Comparison of ENCODE assay signal across 12 cellular contexts in genomic region chr7:74033372-74034311, GRCh38. TPM values are rescaled to one million over a fixed set of nuclear protein-coding genes. Genes with fewer than 3 reads are reported as not detected.
DNase-seq lines count a peak whose midpoint lies in the region; ATAC-seq and TF ChIP-seq lines count a peak whose summit lies in the region.
"Had no signal": no experiment of that assay in that cellular context is flagged by ENCODE, and none has a peak within 500 bp of the region (broad histone marks: within the 10 kb centered on the region; RNA-seq: fewer than 3 reads in every experiment).

No MANE protein-coding gene starts in this region.

- peak; percentile 97 for DNase-seq in SK-N-SH
- peak; percentile 56 for DNase-seq in fibroblast of pulmonary artery (ENCODE audit: low read depth)
- peak; percentile 89 to 97 for DNase-seq in tibial artery
- no peak for DNase-seq in kidney tubule cell (ENCODE audit: low spot score)
- no peak for DNase-seq in WERI-Rb-1
- no peak for DNase-seq in naive thymus-derived CD4-positive, alpha-beta T cell
- DNase-seq: activated gamma-delta T cell treated with Interleukin-2 at 50 U/mL for 16 hours; NCI-H1436 treated with DMSO at 0.1 percent for 48 hours; stimulated activated naive CD8-positive, alpha-beta T cell treated with anti-CD3 and anti-CD28 coated beads, Interleukin-15, amount 100 ng/mL, for 72 hours had no signal

- no peaks in the 10 kb centered on the region for H3K9me3 Mint-ChIP-seq in naive thymus-derived CD4-positive, alpha-beta T cell
- H3K9me3 Mint-ChIP-seq: stimulated activated naive CD8-positive, alpha-beta T cell treated with anti-CD3 and anti-CD28 coated beads, Interleukin-15, amount 100 ng/mL, for 72 hours; T-helper 2 cell treated with Interferon-gamma antibody and Interleukin-4, amounts not matched to agents 5 μg/mL and 100 μg/mL, for 36 hours had no signal

- H3K9me3 ChIP-seq in SK-N-SH: no peaks in the 10 kb centered on the region
- no peaks in the 10 kb centered on the region for H3K9me3 ChIP-seq in muscle layer of duodenum (ENCODE audit: control insufficient read depth in 1 of 2, low read length in 2 of 2)
- H3K9me3 ChIP-seq in tibial artery: no peaks in the 10 kb centered on the region
- H3K9me3 ChIP-seq in WERI-Rb-1 (ENCODE audit: severe bottlenecking): no peaks in the 10 kb centered on the region
- H3K9me3 ChIP-seq in naive thymus-derived CD4-positive, alpha-beta T cell (ENCODE audit: control insufficient read depth in 2 of 3, low read length in 3 of 3): no peaks in the 10 kb centered on the region

- no peaks in the 10 kb centered on the region for H3K36me3 ChIP-seq in SK-N-SH (replicated peaks in 1 of 2; ENCODE audit: control insufficient read depth in 1 of 2, insufficient read depth in 2 of 2, low read length in 1 of 2)
- H3K36me3 ChIP-seq in muscle layer of duodenum (ENCODE audit: control insufficient read depth in 1 of 2, insufficient read depth in 2 of 2, low read length in 2 of 2): peaks cover 0 to 23% of the 10 kb centered on the region in 2 donors
- peaks cover 42 to 48% (median 44%) of the 10 kb centered on the region in 3 donors for H3K36me3 ChIP-seq in tibial artery
- H3K36me3 ChIP-seq in WERI-Rb-1: no peaks in the 10 kb centered on the region
- H3K36me3 ChIP-seq in naive thymus-derived CD4-positive, alpha-beta T cell (ENCODE audit: control insufficient read depth in 2 of 3, insufficient read depth in 3 of 3, low read length in 3 of 3): no peaks in the 10 kb centered on the region

- TF ChIP-seq EP300 in SK-N-SH (IDR thresholded peaks at IDR 0.05; ENCODE audit: borderline replicate concordance in 1 of 2, low read depth in 1 of 2, low read length in 1 of 2): peak in 1 of 2 experiments; percentile 88; a peak in 2 of 4 replicates

- TF ChIP-seq CTCF in SK-N-SH (IDR thresholded peaks at IDR 0.05) (no peak), fibroblast of pulmonary artery (IDR thresholded peaks at IDR 0.05; ENCODE audit: low read length, missing control alignments) (no peak), tibial artery (IDR thresholded peaks at IDR 0.05) (no peak), WERI-Rb-1 (IDR thresholded peaks at IDR 0.05; ENCODE audit: low read depth, low read length) (no peak)

- POLR2A ChIA-PET in SK-N-SH (lab: Yijun Ruan, JAX): interaction anchor here (0.7 to 2.5 kb wide), 6 partner anchors 8 to 299 kb away, joined by 3 to 24 read pairs (median 4); partner anchors contain the start of gene METTL27
- POLR2A ChIA-PET in naive thymus-derived CD4-positive, alpha-beta T cell (lab: Charles Lee): no interaction called here

- no peak overlapping the region for H3K27ac Mint-ChIP-seq in naive thymus-derived CD4-positive, alpha-beta T cell
- H3K27ac Mint-ChIP-seq: T-helper 2 cell treated with Interferon-gamma antibody and Interleukin-4, amounts not matched to agents 5 μg/mL and 100 μg/mL, for 36 hours had no signal

- 76% methylated on average over 21 of the region's 37 CpGs for WGBS in SK-N-SH (ENCODE audit: low lambda C conversion rate)

- H3K27me3 Mint-ChIP-seq in naive thymus-derived CD4-positive, alpha-beta T cell: peaks cover 11 to 31% (median 27%) of the 10 kb centered on the region in 5 donors

- H4K20me1 ChIP-seq in SK-N-SH (ENCODE audit: insufficient read depth): no peaks in the 10 kb centered on the region

- H3K4me3 Mint-ChIP-seq in naive thymus-derived CD4-positive, alpha-beta T cell: no peak overlapping the region
- H3K4me3 Mint-ChIP-seq: stimulated activated naive CD8-positive, alpha-beta T cell treated with anti-CD3 and anti-CD28 coated beads, Interleukin-15, amount 100 ng/mL, for 72 hours; T-helper 2 cell treated with Interferon-gamma antibody and Interleukin-4, amounts not matched to agents 5 μg/mL and 100 μg/mL, for 36 hours had no signal

- H3K4me3 ChIP-seq in SK-N-SH (ENCODE audit: low read depth in 2 of 2, low read length in 1 of 2): no peak overlapping the region; a peak in 1 of 4 replicates
- no peak overlapping the region for H3K4me3 ChIP-seq in fibroblast of pulmonary artery (replicated peaks; ENCODE audit: low read depth, low read length)
- H3K4me3 ChIP-seq in muscle layer of duodenum (ENCODE audit: low read depth in 1 of 2, low read length in 2 of 2): peak overlapping the region in 1 of 2 donors; percentile 17
- H3K4me3 ChIP-seq in tibial artery: peak overlapping the region; percentile 80 to 93
- no peak overlapping the region for H3K4me3 ChIP-seq in WERI-Rb-1 (ENCODE audit: low read depth, low read length)
- no peak overlapping the region for H3K4me3 ChIP-seq in naive thymus-derived CD4-positive, alpha-beta T cell (ENCODE audit: low read length)

- H3K4me1 Mint-ChIP-seq in naive thymus-derived CD4-positive, alpha-beta T cell: peaks cover 6 to 12% (median 6%) of the 10 kb centered on the region in 7 donors

- intact Hi-C loops in tibial artery (cut with DNase I; ENCODE audit: low total_unique reads): loop anchor here (10.0 kb wide), 1 partner anchor 289 kb away; no protein-coding TSS in a partner anchor
- intact Hi-C loops in naive thymus-derived CD4-positive, alpha-beta T cell (cut with micrococcal nuclease): no loop called here

- no peaks in the 10 kb centered on the region for H3K9me2 ChIP-seq in SK-N-SH

- H3K27ac ChIP-seq in SK-N-SH (ENCODE audit: low read depth in 2 of 2, low read length in 1 of 2) (peak overlapping the region in 1 of 2 experiments; percentile 93; a peak in 2 of 4 replicates), muscle layer of duodenum (ENCODE audit: low read length) (peak overlapping the region; percentile 2), tibial artery (peak overlapping the region; percentile 98), WERI-Rb-1 (no peak overlapping the region; the same call in 1 of the 2 replicates)
- no peak overlapping the region for H3K27ac ChIP-seq in naive thymus-derived CD4-positive, alpha-beta T cell (ENCODE audit: low read depth, low read length)

- TF ChIP-seq RAD21 in SK-N-SH (IDR thresholded peaks at IDR 0.05; ENCODE audit: low read length): no peak

- H3K4me1 ChIP-seq in SK-N-SH (ENCODE audit: control insufficient read depth in 1 of 2, insufficient read depth in 2 of 2, low read depth in 1 of 2, low read length in 1 of 2) (peaks cover 13 to 63% of the 10 kb centered on the region in 2 experiments; a peak in 3 of 4 replicates), muscle layer of duodenum (ENCODE audit: control insufficient read depth in 1 of 2, insufficient read depth in 2 of 2, low read length in 2 of 2) (peaks cover 4 to 43% of the 10 kb centered on the region in 2 donors), tibial artery (peaks cover 0 to 83% (median 74%) of the 10 kb centered on the region in 4 donors)
- H3K4me1 ChIP-seq in naive thymus-derived CD4-positive, alpha-beta T cell (ENCODE audit: control insufficient read depth in 2 of 2, insufficient read depth in 2 of 2, low read length in 2 of 2): no peaks in the 10 kb centered on the region

- peaks cover 0 to 3% (median 0%) of the 10 kb centered on the region in 5 donors for H3K36me3 Mint-ChIP-seq in naive thymus-derived CD4-positive, alpha-beta T cell

- no peak overlapping the region for H3K9ac ChIP-seq in SK-N-SH

- H3K79me2 ChIP-seq in SK-N-SH (ENCODE audit: insufficient read depth): 0 out of 2 replicates have a peak, but pooled peaks cover 3% of the 10 kb centered on the region

- no peak overlapping the region for H2AFZ ChIP-seq in SK-N-SH (ENCODE audit: low read depth)

- peaks cover 17% of the 10 kb centered on the region for H3F3A ChIP-seq in SK-N-SH (replicated peaks; ENCODE audit: insufficient read depth)

- ATAC-seq in HG03521 (IDR thresholded peaks at IDR 0.05; ENCODE audit: unreplicated experiment): no peak
- no peak for ATAC-seq in naive thymus-derived CD4-positive, alpha-beta T cell
- ATAC-seq: stimulated activated naive CD8-positive, alpha-beta T cell treated with anti-CD3 and anti-CD28 coated beads, Interleukin-15, amount 100 ng/mL, for 72 hours had no signal

- no peak overlapping the region for H3K4me2 ChIP-seq in SK-N-SH

- H3K27me3 ChIP-seq in SK-N-SH (ENCODE audit: insufficient read depth) (no peaks in the 10 kb centered on the region), muscle layer of duodenum (ENCODE audit: low read depth, low read length) (no peaks in the 10 kb centered on the region), tibial artery (no peaks in the 10 kb centered on the region), WERI-Rb-1 (ENCODE audit: insufficient read depth, low read depth, severe bottlenecking) (no peaks in the 10 kb centered on the region)
- H3K27me3 ChIP-seq in naive thymus-derived CD4-positive, alpha-beta T cell (ENCODE audit: control insufficient read depth in 2 of 2, insufficient read depth in 2 of 2, low read length in 2 of 2): no peaks in the 10 kb centered on the region

- CTCF ChIA-PET in SK-N-SH (lab: Yijun Ruan, JAX): interaction anchor here (0.7 to 2.9 kb wide), 14 partner anchors 10 to 368 kb away, joined by 3 to 6 read pairs (median 4); partner anchors contain the start of gene LIMK1
- CTCF ChIA-PET in naive thymus-derived CD4-positive, alpha-beta T cell (lab: Charles Lee): no interaction called here

TF ChIP-seq in SK-N-SH, 30 proteins besides CTCF, POLR2A, EP300 and RAD21 (continues in another document):
- TF ChIP-seq SMC3 (IDR thresholded peaks at IDR 0.05; ENCODE audit: low read depth, low read length) (no peak), MXI1 (IDR thresholded peaks at IDR 0.05; ENCODE audit: low read depth, low read length) (peak; percentile 58; the same call in 1 of the 2 replicates), TAF1 (IDR thresholded peaks at IDR 0.05; ENCODE audit: borderline replicate concordance, low read depth, low read length) (no peak), RCOR1 (IDR thresholded peaks at IDR 0.05; ENCODE audit: low read length) (peak; percentile 72), TEAD4 (IDR thresholded peaks at IDR 0.05; ENCODE audit: borderline replicate concordance, insufficient read depth) (no peak), TCF12 (IDR thresholded peaks at IDR 0.05) (peak; percentile 39; the same call in 1 of the 2 replicates), RFX5 (IDR thresholded peaks at IDR 0.05; ENCODE audit: low read length) (0 out of 2 replicates have a peak, but pooled peaks have one; percentile 33), JUND (IDR thresholded peaks at IDR 0.05) (no peak), NRF1 (IDR thresholded peaks at IDR 0.05; ENCODE audit: low read depth, low read length) (no peak), YY1 (IDR thresholded peaks at IDR 0.05; ENCODE audit: low read depth) (no peak)

RNA-seq across cellular contexts. Expression of gene ELN, which starts 5.7 kb away (rescaled TPM):
- 8.9 and 12.5 TPM in 2 replicates for polyA plus RNA-seq in SK-N-SH (2012; rRNA removed)
- polyA plus RNA-seq in SK-N-SH (2012; cell fraction: cytosol; rRNA removed): 3.6 and 6.1 TPM in 2 replicates
- polyA plus RNA-seq in SK-N-SH (2012; cell fraction: nucleus; rRNA removed): 10.6 and 13.4 TPM in 2 replicates
- total RNA-seq in naive thymus-derived CD4-positive, alpha-beta T cell: under 1 TPM in 3 of 5 experiments, not detected in 2; 0.11 to 0.67 (median 0.66) TPM
- not detected for polyA plus RNA-seq in naive thymus-derived CD4-positive, alpha-beta T cell

RNA-seq across cellular contexts. Expression of gene LIMK1, which starts 50.0 kb away (rescaled TPM):
- 64.4 and 86.6 TPM in 2 replicates for polyA plus RNA-seq in SK-N-SH (2012; rRNA removed)
- 46.4 and 70.1 TPM in 2 replicates for polyA plus RNA-seq in SK-N-SH (2012; cell fraction: cytosol; rRNA removed)
- polyA plus RNA-seq in SK-N-SH (2012; cell fraction: nucleus; rRNA removed): 118 and 178 TPM in 2 replicates
- 10 to 100 TPM; 11.0 to 19.7 (median 14.1) TPM for total RNA-seq in naive thymus-derived CD4-positive, alpha-beta T cell
- polyA plus RNA-seq in naive thymus-derived CD4-positive, alpha-beta T cell: 1 to 10 TPM; 2.2 to 2.9 TPM

Comparison
In these comparisons a context has a peak if more than half of its experiments do, and no peak if none do; other contexts are left out.
1. DNase-seq: peak in SK-N-SH (single experiment), fibroblast of pulmonary artery (single experiment) and tibial artery (2 of 2); none in kidney tubule cell (single experiment), WERI-Rb-1 (single experiment) and naive thymus-derived CD4-positive, alpha-beta T cell (0 of 9).
2. H3K27ac ChIP-seq: peak in muscle layer of duodenum (single experiment) and tibial artery (2 of 2); none in WERI-Rb-1 (single experiment) and naive thymus-derived CD4-positive, alpha-beta T cell (single experiment).
3. H3K4me3 ChIP-seq: peak in tibial artery (2 of 2); none in SK-N-SH (0 of 2), fibroblast of pulmonary artery (single experiment), WERI-Rb-1 (single experiment) and naive thymus-derived CD4-positive, alpha-beta T cell (single experiment).
4. RNA of gene ELN, which starts 5.7 kb away (polyA plus RNA-seq): 3.6 to 13.4 TPM in SK-N-SH; not detected in naive thymus-derived CD4-positive, alpha-beta T cell; every median in the first group is over 4 times any median in the second.
5. RNA of gene LIMK1, which starts 50.0 kb away (polyA plus RNA-seq): 46.4 to 178 TPM in SK-N-SH; 2.2 to 2.9 TPM in naive thymus-derived CD4-positive, alpha-beta T cell; every median in the first group is over 10 times any median in the second.